ENCODE assay signal across 8 cellular contexts in the genomic region with DNA sequence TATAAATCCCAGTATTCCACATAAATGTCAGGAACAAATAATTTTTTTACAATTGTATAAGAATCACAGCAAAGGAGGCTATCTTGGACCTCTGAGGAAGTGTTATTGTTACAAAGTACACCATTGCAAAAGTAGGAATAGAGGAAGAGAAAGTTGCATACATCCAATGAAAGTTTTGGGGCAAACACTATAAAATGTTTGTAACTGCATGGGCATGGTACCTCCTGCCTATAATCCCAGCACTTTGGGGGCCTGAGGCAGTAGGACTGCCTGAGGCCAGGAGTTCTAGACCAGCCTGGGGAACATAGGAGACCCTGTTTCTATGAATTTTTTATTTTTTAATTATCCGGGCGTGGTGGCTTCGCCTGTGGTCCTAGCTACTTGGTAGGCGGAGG. TPM values are rescaled to one million over a fixed set of nuclear protein-coding genes. Genes with fewer than 3 reads are reported as not detected.
A peak's percentile ranks its signal among the peaks of the same experiment; 100 is the strongest.
DNase-seq lines count a peak whose midpoint lies in the region; ATAC-seq and TF ChIP-seq lines count a peak whose summit lies in the region.

No MANE protein-coding gene starts in this region.

- H3K79me2 ChIP-seq in neural progenitor cell (ENCODE audit: low read depth), result peaks cover 32% of the 10 kb centered on the region

- ATAC-seq in HG02884 (IDR thresholded peaks at IDR 0.05; ENCODE audit: unreplicated experiment), result no peak
- no peak for ATAC-seq in GM21576 (IDR thresholded peaks at IDR 0.05; ENCODE audit: unreplicated experiment)
- no peak for ATAC-seq in HG02623 (IDR thresholded peaks at IDR 0.05; ENCODE audit: unreplicated experiment)

- peak overlapping the region; percentile 74 for H3K27ac ChIP-seq in CD4-positive, alpha-beta memory T cell (ENCODE audit: low read depth, low read length)
- H3K27ac ChIP-seq in cingulate gyrus (ENCODE audit: low read depth, low read length) (peak overlapping the region; percentile 97), neural progenitor cell (no peak overlapping the region)

- peaks cover 29% of the 10 kb centered on the region for H3F3A ChIP-seq in neural progenitor cell (ENCODE audit: low read depth)

- H3K9me3 Mint-ChIP-seq in CD4-positive, alpha-beta memory T cell, result no peaks in the 10 kb centered on the region
- no peaks in the 10 kb centered on the region for H3K9me3 Mint-ChIP-seq in neural progenitor cell

- no peaks in the 10 kb centered on the region for H3K27me3 ChIP-seq in CD4-positive, alpha-beta memory T cell (ENCODE audit: insufficient read depth, low read length)
- no peaks in the 10 kb centered on the region for H3K27me3 ChIP-seq in neural progenitor cell

- H3K27me3 Mint-ChIP-seq in CD4-positive, alpha-beta memory T cell, result no peaks in the 10 kb centered on the region
- no peaks in the 10 kb centered on the region for H3K27me3 Mint-ChIP-seq in neural progenitor cell (ENCODE audit: insufficient read depth, low read depth)

- H3K4me3 Mint-ChIP-seq in CD4-positive, alpha-beta memory T cell, result peak overlapping the region; percentile 87 to 96 (median 88)
- peak overlapping the region; percentile 88 for H3K4me3 Mint-ChIP-seq in neural progenitor cell

- peaks cover 30% of the 10 kb centered on the region for H4K20me1 ChIP-seq in neural progenitor cell (ENCODE audit: low read depth)

- no peaks in the 10 kb centered on the region for H3K9me3 ChIP-seq in CD4-positive, alpha-beta memory T cell (ENCODE audit: control insufficient read depth in 1 of 2, low read length in 2 of 2)
- H3K9me3 ChIP-seq in neural progenitor cell (ENCODE audit: low read depth), result no peaks in the 10 kb centered on the region

- intact Hi-C loops in CD4-positive, alpha-beta memory T cell (cut with micrococcal nuclease), result loop anchor here (1.0 to 2.0 kb wide), 3 partner anchors 28 to 153 kb away; a partner anchor contains a TSS

- H3K4me1 Mint-ChIP-seq in CD4-positive, alpha-beta memory T cell, result peaks cover 24 to 43% (median 29%) of the 10 kb centered on the region in 4 donors
- peaks cover 35% of the 10 kb centered on the region for H3K4me1 Mint-ChIP-seq in neural progenitor cell

- CTCF ChIA-PET in CD4-positive, alpha-beta memory T cell (lab: Charles Lee; ENCODE audit: partially characterized antibody), result no interaction called here

- TF ChIP-seq CTCF in NB4 (IDR thresholded peaks at IDR 0.05; ENCODE audit: low read depth, low read length) (no peak), neural progenitor cell (IDR thresholded peaks at IDR 0.05) (no peak), GM20000 (IDR thresholded peaks at IDR 0.05; ENCODE audit: extremely low read depth, missing control alignments) (no peak)

- peak overlapping the region; percentile 80 to 88 for H3K4me3 ChIP-seq in CD4-positive, alpha-beta memory T cell (ENCODE audit: low read length in 2 of 2)
- H3K4me3 ChIP-seq in NB4 (ENCODE audit: low read depth, low read length) (peak overlapping the region; percentile 64), neural progenitor cell (peak overlapping the region; percentile 80)

- no peak overlapping the region for H3K9ac ChIP-seq in neural progenitor cell

- no peak for TF ChIP-seq POLR2A in NB4 (IDR thresholded peaks at IDR 0.05; ENCODE audit: extremely low read depth, insufficient read length)

- peak in 1 of 5 donors; percentile 3 for DNase-seq in CD4-positive, alpha-beta memory T cell
- peak; percentile 57 for DNase-seq in NB4 (ENCODE audit: low read depth)
- no peak for DNase-seq in neural progenitor cell (ENCODE audit: low spot score)
- no peak for DNase-seq in GM20000 (ENCODE audit: low spot score)

- peaks cover 5 to 21% of the 10 kb centered on the region in 2 donors for H3K36me3 Mint-ChIP-seq in CD4-positive, alpha-beta memory T cell
- peaks cover 7% of the 10 kb centered on the region for H3K36me3 Mint-ChIP-seq in neural progenitor cell

- no peak overlapping the region for H2AFZ ChIP-seq in neural progenitor cell (replicated peaks)

- peak overlapping the region; percentile 87 to 96 (median 95) for H3K27ac Mint-ChIP-seq in CD4-positive, alpha-beta memory T cell
- peak overlapping the region; percentile 84 for H3K27ac Mint-ChIP-seq in neural progenitor cell

- no peaks in the 10 kb centered on the region for H3K36me3 ChIP-seq in CD4-positive, alpha-beta memory T cell (ENCODE audit: insufficient read depth, low read length)
- no peaks in the 10 kb centered on the region for H3K36me3 ChIP-seq in neural progenitor cell

- peaks cover 34% of the 10 kb centered on the region for H3K4me1 ChIP-seq in CD4-positive, alpha-beta memory T cell (ENCODE audit: insufficient read depth, low read length)
- peaks cover 14% of the 10 kb centered on the region for H3K4me1 ChIP-seq in neural progenitor cell

- POLR2A ChIA-PET in CD4-positive, alpha-beta memory T cell (lab: Charles Lee; ENCODE audit: partially characterized antibody), result interaction anchor here (0.6 to 3.6 kb wide), 6 partner anchors 10 to 616 kb away, joined by 3 to 33 read pairs (median 5); a partner anchor contains a TSS

- peak overlapping the region; percentile 90 for H3K4me2 ChIP-seq in neural progenitor cell

RNA-seq across cellular contexts. Expression of a gene that starts 0.8 kb away (rescaled TPM):
- total RNA-seq in CD4-positive, alpha-beta memory T cell, result 10 to 100 TPM; 42.0 to 45.1 TPM
- polyA plus RNA-seq in CD4-positive, alpha-beta memory T cell, result 10 to 100 TPM; 31.0 to 42.7 TPM
- total RNA-seq in neural progenitor cell (ENCODE audit: low replicate concordance), result 25.8 and 47.4 TPM in 2 replicates

RNA-seq across cellular contexts. Expression of a gene that starts 28.0 kb away (rescaled TPM):
- total RNA-seq in CD4-positive, alpha-beta memory T cell, result 10 to 100 TPM; 50.0 to 51.3 TPM
- polyA plus RNA-seq in CD4-positive, alpha-beta memory T cell, result 100 to 1,000 TPM; 167 to 233 TPM
- total RNA-seq in neural progenitor cell (ENCODE audit: low replicate concordance), result 110 and 199 TPM in 2 replicates

RNA-seq across cellular contexts. Expression of a gene that starts 51.8 kb away (rescaled TPM):
- 10 to 100 TPM; 22.5 to 23.2 TPM for total RNA-seq in CD4-positive, alpha-beta memory T cell
- 10 to 100 TPM; 11.2 to 15.3 TPM for polyA plus RNA-seq in CD4-positive, alpha-beta memory T cell
- total RNA-seq in neural progenitor cell (ENCODE audit: low replicate concordance), result 28.5 and 43.6 TPM in 2 replicates
